In genomic region chr9:38686923-38687322, GRCh38 we compare ENCODE assay signal across 10 cellular contexts. TPM values are rescaled to one million over a fixed set of nuclear protein-coding genes. Genes with fewer than 3 reads are reported as not detected.
DNase-seq lines count a peak whose midpoint lies in the region; ATAC-seq and TF ChIP-seq lines count a peak whose summit lies in the region.
"Had no signal": no experiment of that assay in that cellular context is flagged by ENCODE, and none has a peak within 500 bp of the region (broad histone marks: within the 10 kb centered on the region; RNA-seq: fewer than 3 reads in every experiment).

No MANE protein-coding gene starts in this region.

- in situ Hi-C loops in ACHN (cut with HindIII; ENCODE audit: low pct_ligation_motif_present, low pct_unique_long_range_greater_than_20kb, low sequenced_read_pairs), result no loop called here

- H3K27me3 ChIP-seq in HUES48 (ENCODE audit: control insufficient read depth, insufficient read depth, low read length) (no peaks in the 10 kb centered on the region), layer of hippocampus (ENCODE audit: control insufficient read depth, insufficient read depth, low read length) (no peaks in the 10 kb centered on the region)

- no peaks in the 10 kb centered on the region for H3K9me3 Mint-ChIP-seq in WTC11
- H3K9me3 Mint-ChIP-seq in stimulated activated naive B cell treated with anti-CD40 and anti-IgM and Interleukin-4, amounts not matched to agents 10 μg/mL and 1 μg/mL and 100 μg/mL, for 72 hours, result no peaks in the 10 kb centered on the region
- H3K9me3 Mint-ChIP-seq: activated T-cell treated with anti-CD3 and anti-CD28 coated beads, Interleukin-2, amount 50 U/mL, for 4 hours had no signal

- peak overlapping the region; percentile 33 for H3K27ac ChIP-seq in HUES48 (ENCODE audit: low read depth, low read length)
- peak overlapping the region; percentile 79 for H3K27ac ChIP-seq in layer of hippocampus (ENCODE audit: low read depth, low read length)

- CTCF ChIA-PET in WTC11 (lab: Charles Lee), result interaction anchor here (0.9 to 1.7 kb wide), 5 partner anchors 14 to 286 kb away, joined by 3 to 8 read pairs (median 7); no protein-coding TSS in a partner anchor

- H3K4me3 Mint-ChIP-seq in WTC11, result no peak overlapping the region
- peak overlapping the region; percentile 58 to 77 for H3K4me3 Mint-ChIP-seq in stimulated activated naive B cell treated with anti-CD40 and anti-IgM and Interleukin-4, amounts not matched to agents 10 μg/mL and 1 μg/mL and 100 μg/mL, for 72 hours
- H3K4me3 Mint-ChIP-seq: activated T-cell treated with anti-CD3 and anti-CD28 coated beads, Interleukin-2, amount 50 U/mL, for 4 hours had no signal

- TF ChIP-seq CTCF in WTC11 (IDR thresholded peaks at IDR 0.05), result no peak

- DNase-seq in WTC11 (ENCODE audit: low spot score) (no peak), AG08396 (ENCODE audit: low spot score) (no peak), ACHN (no peak)
- DNase-seq in stimulated activated naive B cell treated with anti-CD40 and anti-IgM and Interleukin-4, amounts not matched to agents 10 μg/mL and 1 μg/mL and 100 μg/mL, for 72 hours, result no peak
- DNase-seq: activated T-cell treated with anti-CD3 and anti-CD28 coated beads, Interleukin-2, amount 50 U/mL, for 4 hours; NCI-H1694 had no signal

- H3K4me3 ChIP-seq in HUES48 (ENCODE audit: low read depth, low read length), result no peak overlapping the region

- H3K27me3 Mint-ChIP-seq in WTC11 (ENCODE audit: low read depth), result no peaks in the 10 kb centered on the region
- H3K27me3 Mint-ChIP-seq in stimulated activated naive B cell treated with anti-CD40 and anti-IgM and Interleukin-4, amounts not matched to agents 10 μg/mL and 1 μg/mL and 100 μg/mL, for 72 hours, result peaks cover 6 to 17% of the 10 kb centered on the region in 2 donors

- POLR2A ChIA-PET in WTC11 (lab: Charles Lee), result no interaction called here

- no peaks in the 10 kb centered on the region for H3K9me3 ChIP-seq in HUES48 (ENCODE audit: control insufficient read depth, insufficient read depth, low read length)

- ATAC-seq in WTC11 (peak; percentile 4), HG03460 (IDR thresholded peaks at IDR 0.05; ENCODE audit: unreplicated experiment) (no peak)
- ATAC-seq in stimulated activated naive B cell treated with anti-CD40 and anti-IgM and Interleukin-4, amounts not matched to agents 10 μg/mL and 1 μg/mL and 100 μg/mL, for 72 hours (replicated peaks), result no peak

- peaks cover 68% of the 10 kb centered on the region for H3K4me1 ChIP-seq in HUES48 (ENCODE audit: control insufficient read depth, insufficient read depth, low read length)

- peaks cover 94% of the 10 kb centered on the region for H3K4me1 Mint-ChIP-seq in WTC11
- H3K4me1 Mint-ChIP-seq in stimulated activated naive B cell treated with anti-CD40 and anti-IgM and Interleukin-4, amounts not matched to agents 10 μg/mL and 1 μg/mL and 100 μg/mL, for 72 hours, result peaks cover 0 to 1% of the 10 kb centered on the region in 2 donors

- H3K9ac ChIP-seq in HUES48 (ENCODE audit: low read depth, low read length), result no peak overlapping the region

- peak overlapping the region; percentile 75 for H3K27ac Mint-ChIP-seq in WTC11
- no peak overlapping the region for H3K27ac Mint-ChIP-seq in stimulated activated naive B cell treated with anti-CD40 and anti-IgM and Interleukin-4, amounts not matched to agents 10 μg/mL and 1 μg/mL and 100 μg/mL, for 72 hours

- H3K36me3 Mint-ChIP-seq in WTC11, result no peaks in the 10 kb centered on the region
- H3K36me3 Mint-ChIP-seq in stimulated activated naive B cell treated with anti-CD40 and anti-IgM and Interleukin-4, amounts not matched to agents 10 μg/mL and 1 μg/mL and 100 μg/mL, for 72 hours, result no peaks in the 10 kb centered on the region

- H3K36me3 ChIP-seq in HUES48 (ENCODE audit: control insufficient read depth, insufficient read depth, low read length), result no peaks in the 10 kb centered on the region

TF ChIP-seq in WTC11, 78 proteins besides CTCF, POLR2A, EP300 and RAD21:
- TF ChIP-seq ZNF671 (CRISPR knock-in tag; IDR thresholded peaks at IDR 0.05) (no peak), CDX4 (CRISPR knock-in tag; IDR thresholded peaks at IDR 0.05; ENCODE audit: borderline replicate concordance) (no peak), NFYB (CRISPR knock-in tag; conservative IDR thresholded peaks at IDR 0.05; ENCODE audit: low read depth) (no peak)

RNA-seq across cellular contexts. Expression of gene FAM240B, which starts 33.0 kb away (rescaled TPM):
- not detected in 3 replicates for total RNA-seq in WTC11 (2021)
- total RNA-seq: activated T-cell treated with anti-CD3 and anti-CD28 coated beads, Interleukin-2, amount 50 U/mL, for 4 hours; HT1080 had no signal
